Comparison of ENCODE assay signal across 25 cellular contexts in the genomic region with DNA sequence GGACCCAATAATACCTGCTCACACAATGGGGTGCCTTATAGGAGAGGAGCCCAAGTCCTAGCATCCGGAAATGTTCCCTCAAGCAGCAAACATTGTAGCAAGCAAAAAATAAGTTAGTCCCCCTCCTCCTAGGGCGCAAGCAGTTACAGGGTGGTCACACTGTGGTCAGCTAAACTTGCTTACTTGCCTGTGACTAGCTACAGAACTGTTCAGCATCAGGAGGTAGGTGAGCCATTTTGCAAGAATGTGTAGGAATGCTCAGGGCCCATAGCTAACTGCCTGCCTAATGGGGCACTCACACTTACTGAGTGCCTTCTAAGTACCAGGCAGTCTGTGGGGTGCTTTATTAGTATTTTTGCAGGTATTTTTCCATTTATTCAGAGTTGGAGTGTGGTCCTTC.
"Had no signal": no experiment of that assay in that cellular context is flagged by ENCODE, and none has a peak within 500 bp of the region (broad histone marks: within the 10 kb centered on the region; RNA-seq: fewer than 3 reads in every experiment).

No MANE protein-coding gene starts in this region.

- H3K27ac Mint-ChIP-seq: naive thymus-derived CD4-positive, alpha-beta T cell; natural killer cell treated with Interleukin-12 subunit alpha and Interleukin-12 subunit beta and Interleukin-15 and Interleukin-18, amount 100 ng/mL, for 72 hours; progenitor cell of endocrine pancreas; stimulated activated memory B cell treated with anti-CD40 and anti-IgM and Interleukin-4, amounts not matched to agents 10 μg/mL and 1 μg/mL and 100 μg/mL, for 72 hours; stimulated activated naive CD8-positive, alpha-beta T cell treated with anti-CD3 and anti-CD28 coated beads, Interleukin-15, amount 100 ng/mL, for 72 hours had no signal

- H3K4me3 ChIP-seq: left ventricle myocardium inferior, lung, mucosa of descending colon, ovary, skin epidermis, tibial nerve, upper lobe of left lung, vagina had no signal

- DNase-seq: hippocampal formation; kidney; left ventricle myocardium inferior; midbrain; mucosa of descending colon; naive thymus-derived CD4-positive, alpha-beta T cell; ovary; retina; right cardiac atrium; stimulated activated CD4-positive, alpha-beta T cell treated with anti-CD3 and anti-CD28 coated beads, Interleukin-12 subunit alpha, Interleukin-12 subunit beta, amount 100 ng/mL, for 4 hours; stimulated activated CD4-positive, alpha-beta T cell treated with anti-CD3 and anti-CD28 coated beads, Interleukin-15, amount 100 ng/mL, for 24 hours; stimulated activated CD4-positive, alpha-beta T cell treated with anti-CD3 and anti-CD28 coated beads, Interleukin-2, amount 100 ng/mL, for 24 hours; stimulated activated CD4-positive, alpha-beta T cell treated with anti-CD3 and anti-CD28 coated beads, Interleukin-4, amount 100 ng/mL, for 1 hour; stimulated activated naive CD4-positive, alpha-beta T cell treated with Interleukin-2 at 50 U/mL for 16 hours; stimulated activated naive CD8-positive, alpha-beta T cell treated with anti-CD3 and anti-CD28 coated beads, Interleukin-15, amount 100 ng/mL, for 72 hours; substantia nigra; upper lobe of left lung had no signal

- H3K4me3 Mint-ChIP-seq: naive thymus-derived CD4-positive, alpha-beta T cell; natural killer cell treated with Interleukin-12 subunit alpha and Interleukin-12 subunit beta and Interleukin-15 and Interleukin-18, amount 100 ng/mL, for 72 hours; stimulated activated memory B cell treated with anti-CD40 and anti-IgM and Interleukin-4, amounts not matched to agents 10 μg/mL and 1 μg/mL and 100 μg/mL, for 72 hours; stimulated activated naive CD8-positive, alpha-beta T cell treated with anti-CD3 and anti-CD28 coated beads, Interleukin-15, amount 100 ng/mL, for 72 hours had no signal

- H3K27ac ChIP-seq: left ventricle myocardium inferior, ovary, skin epidermis, tibial nerve, upper lobe of left lung, vagina had no signal

- H3K36me3 ChIP-seq: left ventricle myocardium inferior, ovary, tibial nerve, upper lobe of left lung, vagina had no signal

- H3K4me1 Mint-ChIP-seq: naive thymus-derived CD4-positive, alpha-beta T cell; stimulated activated memory B cell treated with anti-CD40 and anti-IgM and Interleukin-4, amounts not matched to agents 10 μg/mL and 1 μg/mL and 100 μg/mL, for 72 hours; stimulated activated naive CD8-positive, alpha-beta T cell treated with anti-CD3 and anti-CD28 coated beads, Interleukin-15, amount 100 ng/mL, for 72 hours had no signal

- H3K9me3 Mint-ChIP-seq: natural killer cell treated with Interleukin-12 subunit alpha and Interleukin-12 subunit beta and Interleukin-15 and Interleukin-18, amount 100 ng/mL, for 72 hours; stimulated activated memory B cell treated with anti-CD40 and anti-IgM and Interleukin-4, amounts not matched to agents 10 μg/mL and 1 μg/mL and 100 μg/mL, for 72 hours; stimulated activated naive CD8-positive, alpha-beta T cell treated with anti-CD3 and anti-CD28 coated beads, Interleukin-15, amount 100 ng/mL, for 72 hours had no signal

- FAIRE-seq: kidney had no signal

- H3K36me3 Mint-ChIP-seq: naive thymus-derived CD4-positive, alpha-beta T cell; natural killer cell treated with Interleukin-12 subunit alpha and Interleukin-12 subunit beta and Interleukin-15 and Interleukin-18, amount 100 ng/mL, for 72 hours; stimulated activated memory B cell treated with anti-CD40 and anti-IgM and Interleukin-4, amounts not matched to agents 10 μg/mL and 1 μg/mL and 100 μg/mL, for 72 hours had no signal

- H3K27me3 ChIP-seq: ovary, tibial nerve, upper lobe of left lung, vagina had no signal

- H3K4me1 ChIP-seq: left ventricle myocardium inferior, tibial nerve, upper lobe of left lung, vagina had no signal

- H3K9me3 ChIP-seq: mucosa of descending colon, ovary, tibial nerve, upper lobe of left lung, vagina had no signal

- ATAC-seq: mucosa of descending colon; naive thymus-derived CD4-positive, alpha-beta T cell; right cardiac atrium; sciatic nerve; stimulated activated memory B cell treated with anti-CD40 and anti-IgM and Interleukin-4, amounts not matched to agents 10 μg/mL and 1 μg/mL and 100 μg/mL, for 72 hours; stimulated activated naive CD8-positive, alpha-beta T cell treated with anti-CD3 and anti-CD28 coated beads, Interleukin-15, amount 100 ng/mL, for 72 hours had no signal

- H3K27me3 Mint-ChIP-seq: progenitor cell of endocrine pancreas; stimulated activated memory B cell treated with anti-CD40 and anti-IgM and Interleukin-4, amounts not matched to agents 10 μg/mL and 1 μg/mL and 100 μg/mL, for 72 hours had no signal
